ENCODE assay signal across 8 cellular contexts in the genomic region with DNA sequence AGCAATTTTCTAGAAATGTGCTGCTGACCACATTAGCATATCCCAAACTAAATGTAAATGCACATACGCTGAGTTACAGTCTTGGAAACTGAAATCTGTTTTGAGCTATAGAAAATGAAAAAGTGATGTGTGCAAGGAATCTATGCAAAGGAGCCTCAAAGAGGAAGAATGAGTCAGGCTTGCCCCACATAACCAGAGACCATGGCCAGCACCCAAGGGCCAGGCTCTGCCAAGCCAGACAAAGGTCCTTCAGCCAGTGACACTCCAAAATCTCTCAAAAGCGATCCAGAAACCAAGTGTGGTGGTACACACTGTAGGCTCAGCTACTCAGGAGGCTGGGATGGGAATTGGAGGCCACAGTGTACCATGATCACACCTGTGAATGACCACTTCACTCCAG.
DNase-seq lines count a peak whose midpoint lies in the region; ATAC-seq, FAIRE-seq and TF ChIP-seq lines count a peak whose summit lies in the region.

No MANE protein-coding gene starts in this region.

- H3K27me3 Mint-ChIP-seq in activated T-helper 2 cell treated with anti-CD3 and anti-CD28 coated beads, Interferon-gamma antibody, Interleukin-2, Interleukin-4, amounts not matched to agents 10 μg/mL and 5 μg/mL and 100 μg/mL, durations not matched to agents 14 hours and 24 hours and 36 hours (ENCODE audit: low read depth), result no peaks in the 10 kb centered on the region
- H3K27me3 Mint-ChIP-seq in memory B cell, result no peaks in the 10 kb centered on the region

- FAIRE-seq in GM12891 (lab: Jason Lieb, UNC), result peak; percentile 93

- TF ChIP-seq POLR2A in GM12891 (IDR thresholded peaks at IDR 0.05; ENCODE audit: low read depth, low read length), result peak; percentile 70

- H3K27ac Mint-ChIP-seq in activated T-helper 2 cell treated with anti-CD3 and anti-CD28 coated beads, Interferon-gamma antibody, Interleukin-2, Interleukin-4, amounts not matched to agents 10 μg/mL and 5 μg/mL and 100 μg/mL, durations not matched to agents 14 hours and 24 hours and 36 hours, result peak overlapping the region; percentile 82
- peak overlapping the region; percentile 63 for H3K27ac Mint-ChIP-seq in memory B cell

- H3K36me3 Mint-ChIP-seq in activated T-helper 2 cell treated with anti-CD3 and anti-CD28 coated beads, Interferon-gamma antibody, Interleukin-2, Interleukin-4, amounts not matched to agents 10 μg/mL and 5 μg/mL and 100 μg/mL, durations not matched to agents 14 hours and 24 hours and 36 hours (ENCODE audit: low read depth), result no peaks in the 10 kb centered on the region
- H3K36me3 Mint-ChIP-seq in memory B cell, result no peaks in the 10 kb centered on the region

- DNase-seq in GM12891 (ENCODE audit: insufficient read length, low spot score) (no peak), HK-2 (ENCODE audit: unreplicated experiment) (peak; percentile 38), memory B cell (ENCODE audit: low spot score in 2 of 2) (no peak), COLO829 (ENCODE audit: low spot score) (no peak), NCI-H2196 treated with DMSO at 0.1 percent for 48 hours (lab: John Stamatoyannopoulos, UW; ENCODE audit: unreplicated experiment) (no peak)
- DNase-seq in activated T-helper 2 cell treated with anti-CD3 and anti-CD28 coated beads, Interferon-gamma antibody, Interleukin-2, Interleukin-4, amounts not matched to agents 10 μg/mL and 5 μg/mL and 100 μg/mL, durations not matched to agents 14 hours and 24 hours and 36 hours (ENCODE audit: low spot score), result no peak

- H3K4me1 Mint-ChIP-seq in activated T-helper 2 cell treated with anti-CD3 and anti-CD28 coated beads, Interferon-gamma antibody, Interleukin-2, Interleukin-4, amounts not matched to agents 10 μg/mL and 5 μg/mL and 100 μg/mL, durations not matched to agents 14 hours and 24 hours and 36 hours (ENCODE audit: low read depth), result peaks cover 62% of the 10 kb centered on the region
- H3K4me1 Mint-ChIP-seq in memory B cell, result peaks cover 19% of the 10 kb centered on the region

- intact Hi-C loops in activated T-helper 2 cell treated with anti-CD3 and anti-CD28 coated beads, Interferon-gamma antibody, Interleukin-2, Interleukin-4, amounts not matched to agents 10 μg/mL and 5 μg/mL and 100 μg/mL, durations not matched to agents 14 hours and 24 hours and 36 hours (cut with micrococcal nuclease), result no loop called here

- no peaks in the 10 kb centered on the region for H3K9me3 Mint-ChIP-seq in activated T-helper 2 cell treated with anti-CD3 and anti-CD28 coated beads, Interferon-gamma antibody, Interleukin-2, Interleukin-4, amounts not matched to agents 10 μg/mL and 5 μg/mL and 100 μg/mL, durations not matched to agents 14 hours and 24 hours and 36 hours
- H3K9me3 Mint-ChIP-seq in memory B cell, result no peaks in the 10 kb centered on the region

- no peak overlapping the region for H3K4me3 Mint-ChIP-seq in activated T-helper 2 cell treated with anti-CD3 and anti-CD28 coated beads, Interferon-gamma antibody, Interleukin-2, Interleukin-4, amounts not matched to agents 10 μg/mL and 5 μg/mL and 100 μg/mL, durations not matched to agents 14 hours and 24 hours and 36 hours (ENCODE audit: low read depth)
- peak overlapping the region; percentile 30 for H3K4me3 Mint-ChIP-seq in memory B cell

- peak; percentile 94 for ATAC-seq in GM21447 (IDR thresholded peaks at IDR 0.05; ENCODE audit: unreplicated experiment)
- peak; percentile 86 for ATAC-seq in memory B cell (ENCODE audit: low read depth)
- ATAC-seq in HG03097 (IDR thresholded peaks at IDR 0.05; ENCODE audit: low FRiP score, unreplicated experiment), result no peak

TF ChIP-seq in GM12891, 5 proteins besides CTCF, POLR2A, EP300 and RAD21:
- TF ChIP-seq TAF1 (IDR thresholded peaks at IDR 0.05; ENCODE audit: low read depth, low read length) (0 out of 2 replicates have a peak, but pooled peaks have one; percentile 29), SPI1 (IDR thresholded peaks at IDR 0.05; ENCODE audit: low read depth, low read length) (peak; percentile 47), PAX5 (IDR thresholded peaks at IDR 0.05; ENCODE audit: insufficient read depth, low read length, severe bottlenecking) (peak; percentile 86), POLR2AphosphoS5 (IDR thresholded peaks at IDR 0.05; ENCODE audit: low read depth, low read length) (0 out of 2 replicates have a peak, but pooled peaks have one; percentile 59), POU2F2 (IDR thresholded peaks at IDR 0.05; ENCODE audit: low read depth, low read length) (peak; percentile 87)
TF ChIP-seq in GM12891: peak in this region for 5.
